10 cellular contexts compared by ENCODE assay signal in the genomic region with DNA sequence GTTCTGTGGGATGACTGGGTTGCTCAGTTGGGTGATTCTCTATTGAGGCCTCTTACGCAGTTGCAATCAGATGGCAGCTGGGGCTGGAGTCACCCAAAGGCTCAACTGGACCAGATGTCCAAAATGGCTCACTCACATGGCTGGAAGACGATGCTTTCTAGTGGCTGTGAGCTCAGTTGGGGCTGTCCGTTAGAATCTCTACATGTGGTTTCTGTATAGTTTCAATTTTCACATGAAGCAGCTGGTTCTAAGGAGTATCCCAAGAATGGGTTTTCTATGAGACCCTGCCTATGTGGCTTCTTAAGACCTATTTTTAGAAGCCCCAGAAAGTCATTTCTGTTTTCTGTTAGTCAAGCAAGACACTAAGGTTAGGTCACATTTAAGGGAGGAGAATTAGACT. TPM values are rescaled to one million over a fixed set of nuclear protein-coding genes. Genes with fewer than 3 reads are reported as not detected.
DNase-seq lines count a peak whose midpoint lies in the region; ATAC-seq and TF ChIP-seq lines count a peak whose summit lies in the region.
"Had no signal": no experiment of that assay in that cellular context is flagged by ENCODE, and none has a peak within 500 bp of the region (broad histone marks: within the 10 kb centered on the region; RNA-seq: fewer than 3 reads in every experiment).

No MANE protein-coding gene starts in this region.

- 0 out of 2 replicates have a peak, but pooled peaks cover 18% of the 10 kb centered on the region for H4K20me1 ChIP-seq in PC-3 (ENCODE audit: low read length)

- H3K9me3 ChIP-seq in HUES48 (ENCODE audit: control insufficient read depth, insufficient read depth, low read length) (no peaks in the 10 kb centered on the region), prostate gland (no peaks in the 10 kb centered on the region), PC-3 (ENCODE audit: low read length) (no peaks in the 10 kb centered on the region)

- H3K27me3 Mint-ChIP-seq in mesothelial cell of epicardium (ENCODE audit: low read depth) = no peaks in the 10 kb centered on the region
- H3K27me3 Mint-ChIP-seq: dendritic cell treated with granulocyte-macrophage colony-stimulating factor and Interleukin-4, amounts not matched to agents 40 ng/mL and 50 ng/mL, for 4 days had no signal

- H3K9ac ChIP-seq in HUES48 (ENCODE audit: low read depth, low read length) = no peak overlapping the region
- H3K9ac ChIP-seq in PC-3 (ENCODE audit: low read length) = no peak overlapping the region

- 83% methylated on average over 3 of the region's 3 CpGs for WGBS in prostate gland

- peaks cover 55% of the 10 kb centered on the region for H3K4me1 Mint-ChIP-seq in mesothelial cell of epicardium

- H3K4me3 Mint-ChIP-seq in mesothelial cell of epicardium = no peak overlapping the region
- H3K4me3 Mint-ChIP-seq: dendritic cell treated with granulocyte-macrophage colony-stimulating factor and Interleukin-4, amounts not matched to agents 40 ng/mL and 50 ng/mL, for 4 days had no signal

- H3K27ac ChIP-seq in HUES48 (ENCODE audit: low read depth, low read length) = peak overlapping the region; percentile 82
- no peak overlapping the region for H3K27ac ChIP-seq in prostate gland
- H3K27ac ChIP-seq in PC-3 (ENCODE audit: low read length) = no peak overlapping the region

- CTCF ChIA-PET in PC-3 (lab: Charles Lee) = no interaction called here

- intact Hi-C loops in prostate gland (cut with DNase I) (loop anchor here (10.0 kb wide), 1 partner anchor 301 kb away; the partner anchor contains the start of gene SMARCAL1), PC-3 (cut with micrococcal nuclease) (loop anchor here (10.0 kb wide), 1 partner anchor 381 kb away; the partner anchor contains the start of gene RPL37A)

- peaks cover 80% of the 10 kb centered on the region for H3K79me2 ChIP-seq in PC-3 (ENCODE audit: low read length)

- no peaks in the 10 kb centered on the region for H3K9me2 ChIP-seq in PC-3 (replicated peaks; ENCODE audit: low read length)

- H3K4me1 ChIP-seq in HUES48 (ENCODE audit: control insufficient read depth, insufficient read depth, low read length) (peaks cover 28% of the 10 kb centered on the region), prostate gland (replicated peaks) (peaks cover 5% of the 10 kb centered on the region), PC-3 (ENCODE audit: insufficient read depth, low read length) (peaks cover 40% of the 10 kb centered on the region)

- H3K27me3 ChIP-seq in HUES48 (ENCODE audit: control insufficient read depth, insufficient read depth, low read length) (no peaks in the 10 kb centered on the region), prostate gland (replicated peaks; ENCODE audit: insufficient read depth) (no peaks in the 10 kb centered on the region), PC-3 (ENCODE audit: low read length) (no peaks in the 10 kb centered on the region)

- no peak overlapping the region for H3K4me3 ChIP-seq in HUES48 (ENCODE audit: low read depth, low read length)
- H3K4me3 ChIP-seq in prostate gland = no peak overlapping the region
- H3K4me3 ChIP-seq in PC-3 (ENCODE audit: low read length) = no peak overlapping the region

- H3K4me2 ChIP-seq in PC-3 (ENCODE audit: low read length) = no peak overlapping the region

- DNase-seq in mesothelial cell of epicardium (ENCODE audit: low spot score in 2 of 2, unreplicated experiment in 2 of 2) (no peak), omental fat pad (ENCODE audit: low spot score) (no peak), SW480 (ENCODE audit: low spot score) (no peak), prostate gland (ENCODE audit: low spot score) (no peak), PC-3 (no peak)
- DNase-seq: NCI-H2029 had no signal

- TF ChIP-seq CTCF in mesothelial cell of epicardium (IDR thresholded peaks at IDR 0.05; ENCODE audit: unreplicated experiment) = no peak
- no peak for TF ChIP-seq CTCF in omental fat pad (IDR thresholded peaks at IDR 0.05)
- TF ChIP-seq CTCF in prostate gland (IDR thresholded peaks at IDR 0.05) = no peak
- TF ChIP-seq CTCF in PC-3 (conservative IDR thresholded peaks at IDR 0.05; ENCODE audit: low read depth, low read length) = no peak

- ATAC-seq in GM18858 (IDR thresholded peaks at IDR 0.05; ENCODE audit: unreplicated experiment) (peak; percentile 71), GM21717 (IDR thresholded peaks at IDR 0.05; ENCODE audit: unreplicated experiment) (peak; percentile 71), omental fat pad (ENCODE audit: low FRiP score) (no peak), PC-3 (no peak)

- no TSS peak for BruUV-seq in PC-3 (replicated peaks; lab: Mats Ljungman, UMichigan)

- no peak for TF ChIP-seq POLR2A in prostate gland (IDR thresholded peaks at IDR 0.05)

- H3K36me3 Mint-ChIP-seq in mesothelial cell of epicardium = peaks cover 38% of the 10 kb centered on the region

- H3K36me3 ChIP-seq in HUES48 (ENCODE audit: control insufficient read depth, insufficient read depth, low read length) (peaks cover 77% of the 10 kb centered on the region), prostate gland (peaks cover 0 to 4% of the 10 kb centered on the region in 2 donors), PC-3 (ENCODE audit: low read depth, low read length) (peaks cover 78% of the 10 kb centered on the region)

- H3K27ac Mint-ChIP-seq in mesothelial cell of epicardium = peak overlapping the region; percentile 55

- H2AFZ ChIP-seq in PC-3 (ENCODE audit: low read length) = no peak overlapping the region

- peaks cover 6% of the 10 kb centered on the region for H3F3A ChIP-seq in PC-3 (ENCODE audit: low read length, unreplicated experiment)

- no peaks in the 10 kb centered on the region for H3K9me3 Mint-ChIP-seq in mesothelial cell of epicardium
- H3K9me3 Mint-ChIP-seq: dendritic cell treated with granulocyte-macrophage colony-stimulating factor and Interleukin-4, amounts not matched to agents 40 ng/mL and 50 ng/mL, for 4 days had no signal

- POLR2A ChIA-PET in PC-3 (lab: Charles Lee; ENCODE audit: unreplicated experiment) = no interaction called here

RNA-seq across cellular contexts. Expression of gene XRCC5, which starts 4.4 kb away (rescaled TPM):
- total RNA-seq in mesothelial cell of epicardium (291 to 294 TPM (median 291 TPM) in 3 replicates), omental fat pad (100 to 1,000 TPM; 112 to 153 (median 143) TPM), prostate gland (100 to 1,000 TPM; 116 to 152 TPM), PC-3 (2014; rRNA removed) (277 and 290 TPM in 2 replicates)

RNA-seq across cellular contexts. Expression of gene TMEM169, which starts 31.9 kb away (rescaled TPM):
- total RNA-seq in mesothelial cell of epicardium (0.71 to 0.84 TPM (median 0.78 TPM) in 3 replicates), omental fat pad (1 to 10 TPM in 1 of 4 donors, under 1 TPM in 3; 0.36 to 1.6 (median 0.70) TPM), prostate gland (1 to 10 TPM in 1 of 2 donors, under 1 TPM in 1; 0.80 to 1.1 TPM), PC-3 (2014; rRNA removed) (not detected in 2 replicates)

RNA-seq across cellular contexts. Expression of gene PECR, which starts 32.0 kb away (rescaled TPM):
- total RNA-seq in mesothelial cell of epicardium (9.3 to 12.2 TPM (median 9.7 TPM) in 3 replicates), omental fat pad (10 to 100 TPM; 18.5 to 57.9 (median 24.2) TPM), prostate gland (10 to 100 TPM in 1 of 2 donors, 1 to 10 TPM in 1; 6.9 to 16.3 TPM), PC-3 (2014; rRNA removed) (23.0 and 26.0 TPM in 2 replicates)

Comparison
In these comparisons a context has a peak if more than half of its experiments do, and no peak if none do; other contexts are left out.
1. ATAC-seq: peak in GM18858 (single experiment) and GM21717 (single experiment); none in omental fat pad (single experiment) and PC-3 (single experiment).